ENCODE assay signal across 15 cellular contexts in the genomic region with DNA sequence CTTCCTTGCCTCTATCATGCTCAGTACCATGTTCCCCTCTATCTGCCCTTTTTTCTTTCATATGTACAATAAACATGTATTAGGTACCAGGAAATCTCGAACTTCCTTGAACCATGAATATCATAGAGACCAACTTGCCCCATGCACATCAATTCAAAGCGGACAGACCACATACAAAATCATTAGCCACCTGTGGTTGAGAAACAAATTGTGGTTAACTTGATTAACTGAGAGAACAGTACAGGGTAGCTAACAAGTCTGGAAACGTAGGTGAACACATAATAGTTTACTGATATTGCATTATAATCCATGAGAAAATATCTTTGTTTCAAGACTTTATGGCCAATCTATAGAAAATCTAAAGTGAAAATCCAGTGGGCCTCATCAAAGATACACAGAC. TPM values are rescaled to one million over a fixed set of nuclear protein-coding genes. Genes with fewer than 3 reads are reported as not detected.
A peak's percentile ranks its signal among the peaks of the same experiment; 100 is the strongest.
DNase-seq lines count a peak whose midpoint lies in the region; ATAC-seq and TF ChIP-seq lines count a peak whose summit lies in the region.
"Had no signal": no experiment of that assay in that cellular context is flagged by ENCODE, and none has a peak within 500 bp of the region (broad histone marks: within the 10 kb centered on the region; RNA-seq: fewer than 3 reads in every experiment).

No MANE protein-coding gene starts in this region.

- no peaks in the 10 kb centered on the region for H3K9me2 ChIP-seq in MM.1S (replicated peaks; ENCODE audit: insufficient read depth, low read length)

- no peak overlapping the region for H3K4me2 ChIP-seq in MM.1S (ENCODE audit: low read depth, low read length)

- ATAC-seq in GM18498 (IDR thresholded peaks at IDR 0.05; ENCODE audit: unreplicated experiment) (peak; percentile 71), GM19463 (IDR thresholded peaks at IDR 0.05; ENCODE audit: unreplicated experiment) (peak; percentile 82), HG02938 (IDR thresholded peaks at IDR 0.05; ENCODE audit: unreplicated experiment) (peak; percentile 56)
- ATAC-seq: HCT116, Panc1 had no signal

- no peak for TF ChIP-seq CTCF in MM.1S (IDR thresholded peaks at IDR 0.05; ENCODE audit: low read length)
- TF ChIP-seq CTCF in stomach (IDR thresholded peaks at IDR 0.05): no peak
- TF ChIP-seq CTCF in lower leg skin (IDR thresholded peaks at IDR 0.05): no peak

- WGBS in stomach, 5 donors: 79 to 90% (median 83%) methylated on average over 3 of the region's 3 CpGs
- WGBS in lower leg skin, 2 donors: 88% methylated on average over 3 of the region's 3 CpGs

- DNase-seq in MM.1S (peak; percentile 27), stomach (no peak), lower leg skin (ENCODE audit: low spot score in 2 of 2) (no peak), NCI-H128 (lab: John Stamatoyannopoulos, UW; ENCODE audit: unreplicated experiment) (no peak), NCI-H226 (no peak)
- DNase-seq: foreskin fibroblast; NCI-H1417 treated with DMSO at 0.1 percent for 48 hours; nephron progenitor cell; stimulated activated CD4-positive, alpha-beta T cell treated with anti-CD3 and anti-CD28 coated beads, Interleukin-2, amount 100 ng/mL, for 48 hours; substantia nigra had no signal

- TF ChIP-seq EP300 in stomach (IDR thresholded peaks at IDR 0.05): no peak

- H3K9me3 ChIP-seq in MM.1S (replicated peaks; ENCODE audit: insufficient read depth, low read length) (no peaks in the 10 kb centered on the region), stomach (no peaks in the 10 kb centered on the region)

- no peak overlapping the region for H2AFZ ChIP-seq in MM.1S (ENCODE audit: low read length)

- H3K27ac ChIP-seq in MM.1S (ENCODE audit: low read length): no peak overlapping the region
- no peak overlapping the region for H3K27ac ChIP-seq in stomach

- H3K4me3 ChIP-seq in MM.1S (ENCODE audit: low read length): no peak overlapping the region
- H3K4me3 ChIP-seq in stomach: no peak overlapping the region
- H3K4me3 ChIP-seq in lower leg skin (ENCODE audit: low read depth, poor library complexity, severe bottlenecking): no peak overlapping the region

- no peak for TF ChIP-seq POLR2A in stomach (IDR thresholded peaks at IDR 0.05)
- no peak for TF ChIP-seq POLR2A in lower leg skin (IDR thresholded peaks at IDR 0.05)

- peaks cover 100% of the 10 kb centered on the region for H3K79me2 ChIP-seq in MM.1S (ENCODE audit: low read length)

- peaks cover 28% of the 10 kb centered on the region for H4K20me1 ChIP-seq in MM.1S (ENCODE audit: insufficient read depth, low read length)

- no peaks in the 10 kb centered on the region for H3K27me3 ChIP-seq in MM.1S (replicated peaks; ENCODE audit: insufficient read depth, low read length)
- no peaks in the 10 kb centered on the region for H3K27me3 ChIP-seq in stomach

- peaks cover 37% of the 10 kb centered on the region; the same call in 1 of the 2 replicates for H3K36me3 ChIP-seq in MM.1S (replicated peaks; ENCODE audit: insufficient read depth, low read length)
- peaks cover 18 to 42% (median 31%) of the 10 kb centered on the region in 4 donors for H3K36me3 ChIP-seq in stomach

- H3K4me1 ChIP-seq in MM.1S (ENCODE audit: low read length) (peaks cover 24% of the 10 kb centered on the region), stomach (peaks cover 13 to 61% (median 32%) of the 10 kb centered on the region in 4 donors)

- intact Hi-C loops in stomach (cut with DNase I; ENCODE audit: low total_unique reads) (no loop called here), lower leg skin (cut with DNase I; ENCODE audit: low total_unique reads) (no loop called here)

- H3K9ac ChIP-seq in MM.1S (ENCODE audit: low read length): no peak overlapping the region

- H3F3A ChIP-seq in MM.1S (ENCODE audit: insufficient read depth, low read length): peaks cover 7% of the 10 kb centered on the region

RNA-seq across cellular contexts. Expression of a gene that starts 8.2 kb away (rescaled TPM):
- 10 to 100 TPM; 12.5 to 52.5 (median 18.8) TPM for total RNA-seq in stomach
- 10 to 100 TPM; 12.7 to 27.3 (median 18.7) TPM for polyA plus RNA-seq in stomach
- 10 to 100 TPM; 10.2 to 18.4 (median 14.8) TPM for total RNA-seq in lower leg skin

RNA-seq across cellular contexts. Expression of a gene that starts 8.5 kb away (rescaled TPM):
- total RNA-seq in stomach: 10 to 100 TPM; 14.8 to 88.8 (median 32.4) TPM
- polyA plus RNA-seq in stomach: 10 to 100 TPM; 11.5 to 20.2 (median 12.8) TPM
- total RNA-seq in lower leg skin: 10 to 100 TPM; 12.1 to 23.2 (median 13.4) TPM
